In the genomic region with DNA sequence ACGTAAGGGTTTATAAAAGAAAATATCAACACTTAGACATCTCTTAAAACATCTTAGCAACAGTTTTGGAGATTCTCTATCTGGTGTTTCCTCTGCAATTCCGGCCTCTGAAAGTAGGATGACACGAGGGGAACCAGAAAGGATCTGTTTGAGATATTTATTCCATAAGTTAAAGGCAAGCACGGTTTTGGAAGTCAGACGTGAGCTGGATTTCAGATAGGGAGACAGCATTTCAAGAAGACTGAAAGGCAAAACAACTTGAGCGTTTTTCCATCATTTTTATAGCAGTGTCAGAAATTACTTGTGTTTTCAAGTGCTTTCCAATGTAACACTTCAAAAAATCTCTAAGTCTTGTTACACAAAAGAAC, we compare ENCODE assay signal across 8 cellular contexts. TPM values are rescaled to one million over a fixed set of nuclear protein-coding genes. Genes with fewer than 3 reads are reported as not detected.
DNase-seq lines count a peak whose midpoint lies in the region; ATAC-seq and TF ChIP-seq lines count a peak whose summit lies in the region.

No MANE protein-coding gene starts in this region.

- intact Hi-C loops in colonic mucosa (cut with DNase I): no loop called here

- peak overlapping the region in 1 of 2 donors; percentile 52 for H3K9ac ChIP-seq in colonic mucosa (ENCODE audit: low read depth in 2 of 2, low read length in 2 of 2)

- H3K4me3 Mint-ChIP-seq in natural killer cell treated with Interleukin-12 subunit alpha and Interleukin-12 subunit beta and Interleukin-15 and Interleukin-18, amount 100 ng/mL, for 72 hours: peak overlapping the region; percentile 88

- peaks cover 50 to 63% of the 10 kb centered on the region in 2 donors for H3K4me1 Mint-ChIP-seq in natural killer cell treated with Interleukin-12 subunit alpha and Interleukin-12 subunit beta and Interleukin-15 and Interleukin-18, amount 100 ng/mL, for 72 hours (ENCODE audit: low read depth in 2 of 2)

- peak overlapping the region; percentile 84 to 94 for H3K27ac Mint-ChIP-seq in natural killer cell treated with Interleukin-12 subunit alpha and Interleukin-12 subunit beta and Interleukin-15 and Interleukin-18, amount 100 ng/mL, for 72 hours

- ATAC-seq in natural killer cell treated with Interleukin-12 subunit alpha and Interleukin-12 subunit beta and Interleukin-15 and Interleukin-18, amount 100 ng/mL, for 72 hours: no peak
- no peak for ATAC-seq in GM18867 (IDR thresholded peaks at IDR 0.05; ENCODE audit: unreplicated experiment)
- no peak for ATAC-seq in GM19351 (IDR thresholded peaks at IDR 0.05; ENCODE audit: unreplicated experiment)

- H3K36me3 ChIP-seq in colonic mucosa: no peaks in the 10 kb centered on the region

- DNase-seq in DMS53 (lab: John Stamatoyannopoulos, UW) (peak; percentile 77), NCI-H146 (lab: John Stamatoyannopoulos, UW) (peak; percentile 31), colonic mucosa (no peak)
- no peak for DNase-seq in natural killer cell treated with Interleukin-12 subunit alpha and Interleukin-12 subunit beta and Interleukin-15 and Interleukin-18, amount 100 ng/mL, for 72 hours (ENCODE audit: low spot score)
- DNase-seq in activated CD8-positive, alpha-beta memory T cell treated with anti-CD3 and anti-CD28 coated beads for 24 hours: no peak
- DNase-seq in stimulated activated CD4-positive, alpha-beta T cell treated with anti-CD3 and anti-CD28 coated beads, Interleukin-2, amount 100 ng/mL, for 48 hours: no peak

- H3K27ac ChIP-seq in colonic mucosa: peak overlapping the region; percentile 24

- H3K9me3 Mint-ChIP-seq in natural killer cell treated with Interleukin-12 subunit alpha and Interleukin-12 subunit beta and Interleukin-15 and Interleukin-18, amount 100 ng/mL, for 72 hours: no peaks in the 10 kb centered on the region

- peak overlapping the region; percentile 11 for H3K4me3 ChIP-seq in colonic mucosa

- no peaks in the 10 kb centered on the region for H3K36me3 Mint-ChIP-seq in natural killer cell treated with Interleukin-12 subunit alpha and Interleukin-12 subunit beta and Interleukin-15 and Interleukin-18, amount 100 ng/mL, for 72 hours

- H3K4me1 ChIP-seq in colonic mucosa: no peaks in the 10 kb centered on the region

- H3K9me3 ChIP-seq in colonic mucosa: no peaks in the 10 kb centered on the region

- no peaks in the 10 kb centered on the region for H3K27me3 Mint-ChIP-seq in natural killer cell treated with Interleukin-12 subunit alpha and Interleukin-12 subunit beta and Interleukin-15 and Interleukin-18, amount 100 ng/mL, for 72 hours

- H3K27me3 ChIP-seq in colonic mucosa: no peaks in the 10 kb centered on the region

- no peak for TF ChIP-seq CTCF in colonic mucosa (IDR thresholded peaks at IDR 0.05)

RNA-seq across cellular contexts. Expression of a gene that starts 52.9 kb away (rescaled TPM):
- 10 to 100 TPM; 41.7 to 53.3 TPM for total RNA-seq in colonic mucosa
- 100 to 1,000 TPM; 107 to 133 TPM for total RNA-seq in natural killer cell treated with Interleukin-12 subunit alpha and Interleukin-12 subunit beta and Interleukin-15 and Interleukin-18, amount 100 ng/mL, for 72 hours

Comparison
In these comparisons a context has a peak if more than half of its experiments do, and no peak if none do; other contexts are left out.
1. DNase-seq: peak in DMS53 (single experiment) and NCI-H146 (single experiment); none in colonic mucosa (single experiment), natural killer cell treated with Interleukin-12 subunit alpha and Interleukin-12 subunit beta and Interleukin-15 and Interleukin-18, amount 100 ng/mL, for 72 hours (single experiment), activated CD8-positive, alpha-beta memory T cell treated with anti-CD3 and anti-CD28 coated beads for 24 hours (single experiment) and stimulated activated CD4-positive, alpha-beta T cell treated with anti-CD3 and anti-CD28 coated beads, Interleukin-2, amount 100 ng/mL, for 48 hours (0 of 2).